ENCODE assay signal across 9 cellular contexts in the genomic region with DNA sequence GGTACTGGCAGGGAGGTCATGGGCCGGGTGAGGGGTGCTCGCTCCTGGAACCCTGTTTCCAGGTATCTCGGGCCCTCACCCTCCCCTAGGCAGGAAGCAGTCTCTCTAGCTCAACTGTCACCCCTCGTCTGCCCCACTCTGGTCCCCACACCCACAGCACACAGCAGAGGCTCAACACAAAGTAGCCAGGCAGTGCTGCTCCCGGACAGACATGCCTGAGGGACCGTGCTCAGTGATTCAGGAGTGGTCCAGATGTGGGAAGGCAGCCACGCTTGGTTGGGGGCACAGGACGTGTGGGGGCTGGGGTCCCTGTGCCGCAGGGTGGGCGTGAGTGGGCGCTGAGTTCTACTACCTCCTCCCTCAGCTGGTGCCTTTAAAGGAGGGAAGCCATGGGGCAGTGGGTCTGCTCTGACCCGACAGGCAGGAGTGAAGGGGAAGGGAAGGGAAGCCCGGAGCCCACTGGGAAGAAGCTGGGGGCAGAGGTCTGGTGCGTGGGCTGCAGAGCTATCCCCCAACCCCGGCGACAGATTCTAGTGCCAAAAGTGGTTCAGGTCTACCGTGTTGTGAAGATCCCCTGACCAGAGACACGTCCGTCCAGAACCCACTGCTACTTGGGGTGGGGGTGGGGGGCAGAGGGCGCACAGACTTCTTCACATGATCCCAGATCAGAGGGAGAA. TPM values are rescaled to one million over a fixed set of nuclear protein-coding genes. Genes with fewer than 3 reads are reported as not detected.
DNase-seq lines count a peak whose midpoint lies in the region; ATAC-seq and TF ChIP-seq lines count a peak whose summit lies in the region.
"Had no signal": no experiment of that assay in that cellular context is flagged by ENCODE, and none has a peak within 500 bp of the region (broad histone marks: within the 10 kb centered on the region; RNA-seq: fewer than 3 reads in every experiment).

No MANE protein-coding gene starts in this region.

- no peaks in the 10 kb centered on the region for H3K9me3 ChIP-seq in CD4-positive, alpha-beta memory T cell (ENCODE audit: control insufficient read depth in 1 of 2, low read length in 2 of 2)
- H3K9me3 ChIP-seq in psoas muscle = no peaks in the 10 kb centered on the region

- H3K36me3 ChIP-seq in CD4-positive, alpha-beta memory T cell (ENCODE audit: insufficient read depth, low read length) = peaks cover 36% of the 10 kb centered on the region
- peaks cover under 1 to 51% of the 10 kb centered on the region in 2 donors for H3K36me3 ChIP-seq in psoas muscle (ENCODE audit: insufficient read depth in 1 of 2, low read depth in 1 of 2)

- no peak overlapping the region for H3K4me3 ChIP-seq in CD4-positive, alpha-beta memory T cell (ENCODE audit: low read length in 2 of 2)
- no peak overlapping the region for H3K4me3 ChIP-seq in psoas muscle

- H3K4me1 ChIP-seq in CD4-positive, alpha-beta memory T cell (ENCODE audit: insufficient read depth, low read length) = peaks cover 62% of the 10 kb centered on the region
- H3K4me1 ChIP-seq in psoas muscle = peaks cover 83% of the 10 kb centered on the region

- TF ChIP-seq CTCF in RWPE1 (conservative IDR thresholded peaks at IDR 0.05; ENCODE audit: low read depth) = no peak
- TF ChIP-seq CTCF in psoas muscle (IDR thresholded peaks at IDR 0.05) = no peak
- TF ChIP-seq CTCF in GM20000 (IDR thresholded peaks at IDR 0.05; ENCODE audit: extremely low read depth, missing control alignments) = no peak

- H3K27me3 Mint-ChIP-seq in CD4-positive, alpha-beta memory T cell = no peaks in the 10 kb centered on the region

- 48 to 67% (median 49%) methylated on average over 18 to 20 of the region's 20 CpGs for WGBS in psoas muscle, 3 donors

- H3K4me3 Mint-ChIP-seq in CD4-positive, alpha-beta memory T cell = peak overlapping the region in 2 of 8 donors; percentile 39 to 48

- intact Hi-C loops in CD4-positive, alpha-beta memory T cell (cut with micrococcal nuclease) = no loop called here
- intact Hi-C loops in psoas muscle (cut with DNase I) = no loop called here

- peaks cover 19 to 44% of the 10 kb centered on the region in 2 donors for H3K36me3 Mint-ChIP-seq in CD4-positive, alpha-beta memory T cell

- ATAC-seq in psoas muscle (no peak), GM21390 (IDR thresholded peaks at IDR 0.05; ENCODE audit: unreplicated experiment) (no peak)

- POLR2A ChIA-PET in CD4-positive, alpha-beta memory T cell (lab: Charles Lee; ENCODE audit: partially characterized antibody) = interaction anchor here (0.7 to 6.5 kb wide), 8 partner anchors 11 to 94 kb away, joined by 3 to 56 read pairs (median 14); partner anchors contain the start of genes CSNK1D and SLC16A3
- POLR2A ChIA-PET in RWPE1 (lab: Yijun Ruan, JAX; ENCODE audit: low non-redundant PET) = interaction anchor here (0.9 kb wide), 1 partner anchor 35 kb away, joined by 4 read pairs; no protein-coding TSS in a partner anchor

- no peaks in the 10 kb centered on the region for H3K27me3 ChIP-seq in CD4-positive, alpha-beta memory T cell (ENCODE audit: insufficient read depth, low read length)
- H3K27me3 ChIP-seq in psoas muscle (ENCODE audit: insufficient read depth in 3 of 3, low read length in 2 of 3) = no peaks in the 10 kb centered on the region

- peaks cover 22 to 75% (median 57%) of the 10 kb centered on the region in 4 donors for H3K4me1 Mint-ChIP-seq in CD4-positive, alpha-beta memory T cell

- peaks cover 0 to 6% (median 0%) of the 10 kb centered on the region in 8 donors for H3K9me3 Mint-ChIP-seq in CD4-positive, alpha-beta memory T cell

- no peak for DNase-seq in CD4-positive, alpha-beta memory T cell
- DNase-seq in RWPE1 (ENCODE audit: low spot score) (no peak), epithelial cell of prostate (ENCODE audit: low read depth, low spot score) (no peak), psoas muscle (peak; percentile 14 to 54), GOT3 (lab: John Stamatoyannopoulos, UW) (no peak), hepatic stellate cell (ENCODE audit: low spot score) (no peak), GM20000 (ENCODE audit: low spot score) (no peak)
- DNase-seq: NCI-H1048 had no signal

- peak overlapping the region; percentile 43 to 87 (median 64) for H3K27ac Mint-ChIP-seq in CD4-positive, alpha-beta memory T cell

- no peak overlapping the region for H3K27ac ChIP-seq in CD4-positive, alpha-beta memory T cell (ENCODE audit: low read depth, low read length)
- peak overlapping the region; percentile 99 for H3K27ac ChIP-seq in RWPE1
- H3K27ac ChIP-seq in epithelial cell of prostate = peak overlapping the region; percentile 91
- H3K27ac ChIP-seq in psoas muscle = peak overlapping the region; percentile 73

- CTCF ChIA-PET in CD4-positive, alpha-beta memory T cell (lab: Charles Lee; ENCODE audit: partially characterized antibody) = interaction anchor here (1.0 to 3.0 kb wide), 3 partner anchors 34 to 80 kb away, joined by 6 to 11 read pairs (median 10); no protein-coding TSS in a partner anchor
- CTCF ChIA-PET in RWPE1 (lab: Yijun Ruan, JAX) = interaction anchor here (0.6 kb wide), 2 partner anchors 255 to 588 kb away, joined by 3 to 4 read pairs; no protein-coding TSS in a partner anchor

RNA-seq across cellular contexts. Expression of gene SLC16A3, which starts 11.8 kb away (rescaled TPM):
- 10 to 100 TPM; 30.3 to 31.4 TPM for total RNA-seq in CD4-positive, alpha-beta memory T cell
- 1 to 10 TPM; 1.4 to 5.6 TPM for polyA plus RNA-seq in CD4-positive, alpha-beta memory T cell
- total RNA-seq in psoas muscle = 100 to 1,000 TPM in 2 of 4 donors, 10 to 100 TPM in 2; 18.6 to 182 (median 70.1) TPM
- 100 to 1,000 TPM; 102 to 263 (median 128) TPM for polyA plus RNA-seq in psoas muscle

RNA-seq across cellular contexts. Expression of gene CCDC57, which starts 28.0 kb away (rescaled TPM):
- 10 to 100 TPM; 80.5 to 88.7 TPM for total RNA-seq in CD4-positive, alpha-beta memory T cell
- 10 to 100 TPM; 41.6 to 43.6 TPM for polyA plus RNA-seq in CD4-positive, alpha-beta memory T cell
- 10 to 100 TPM; 10.2 to 15.3 (median 12.4) TPM for total RNA-seq in psoas muscle
- 10 to 100 TPM in 1 of 3 donors, 1 to 10 TPM in 2; 7.2 to 11.1 (median 8.6) TPM for polyA plus RNA-seq in psoas muscle

RNA-seq across cellular contexts. Expression of gene CSNK1D, which starts 32.9 kb away (rescaled TPM):
- total RNA-seq in CD4-positive, alpha-beta memory T cell = 100 to 1,000 TPM; 182 TPM
- 10 to 100 TPM; 31.6 to 77.2 TPM for polyA plus RNA-seq in CD4-positive, alpha-beta memory T cell
- total RNA-seq in psoas muscle = 100 to 1,000 TPM in 3 of 4 donors, 10 to 100 TPM in 1; 73.5 to 139 (median 116) TPM
- 100 to 1,000 TPM in 1 of 3 donors, 10 to 100 TPM in 2; 74.3 to 124 (median 92.7) TPM for polyA plus RNA-seq in psoas muscle

Comparison
In these comparisons a context has a peak if more than half of its experiments do, and no peak if none do; other contexts are left out.
1. DNase-seq: peak in psoas muscle (2 of 2); none in CD4-positive, alpha-beta memory T cell (0 of 5), RWPE1 (single experiment), epithelial cell of prostate (single experiment), GOT3 (single experiment), hepatic stellate cell (single experiment) and GM20000 (single experiment).
2. RNA of gene CCDC57, which starts 28.0 kb away (total RNA-seq): 80.5 to 88.7 TPM in CD4-positive, alpha-beta memory T cell; 10.2 to 15.3 TPM in psoas muscle; every median in the first group is over 4 times any median in the second.